Comparison of ENCODE assay signal across 15 cellular contexts in genomic region chr12:5439788-5440300, GRCh38. TPM values are rescaled to one million over a fixed set of nuclear protein-coding genes. Genes with fewer than 3 reads are reported as not detected.
"Had no signal": no experiment of that assay in that cellular context is flagged by ENCODE, and none has a peak within 500 bp of the region (broad histone marks: within the 10 kb centered on the region; RNA-seq: fewer than 3 reads in every experiment).

No MANE protein-coding gene starts in this region.

- H3K4me1 ChIP-seq: parathyroid adenoma, prostate gland had no signal

- H3K27ac ChIP-seq: hepatocyte, parathyroid adenoma, prostate gland, spleen, stomach, thoracic aorta had no signal

- ATAC-seq: effector memory CD8-positive, alpha-beta T cell; sciatic nerve had no signal

- H3K9me3 ChIP-seq: prostate gland, stomach, thoracic aorta had no signal

- H3K4me3 ChIP-seq: hepatocyte, prostate gland, spleen, stomach, thoracic aorta had no signal

- H3K36me3 ChIP-seq: prostate gland, spleen, stomach, thoracic aorta had no signal

- H3K4me2 ChIP-seq: hepatocyte had no signal

- DNase-seq: effector memory CD8-positive, alpha-beta T cell; foreskin melanocyte; naive B cell; retina; spleen; stimulated activated naive CD4-positive, alpha-beta T cell; stomach; substantia nigra had no signal

- H3K9ac ChIP-seq: parathyroid adenoma had no signal

RNA-seq across cellular contexts. Expression of gene NTF3, which starts 7.9 kb away (rescaled TPM):
- total RNA-seq: kidney epithelial cell, omental fat pad had no signal
